8 cellular contexts compared by ENCODE assay signal in genomic region chr17:47693667-47694017, GRCh38. TPM values are rescaled to one million over a fixed set of nuclear protein-coding genes. Genes with fewer than 3 reads are reported as not detected.
A peak's percentile ranks its signal among the peaks of the same experiment; 100 is the strongest.
DNase-seq lines count a peak whose midpoint lies in the region; ATAC-seq and TF ChIP-seq lines count a peak whose summit lies in the region.

No MANE protein-coding gene starts in this region.

- H3K4me3 ChIP-seq in skeletal muscle cell (ENCODE audit: low read depth, low read length) = peak overlapping the region; percentile 69

- H3K4me1 Mint-ChIP-seq in T-helper 17 cell (peaks cover 17% of the 10 kb centered on the region), glutamatergic neuron (ENCODE audit: low read depth, unreplicated experiment) (peaks cover 19% of the 10 kb centered on the region)

- peak overlapping the region; percentile 100 for H3K4me3 Mint-ChIP-seq in T-helper 17 cell
- peak overlapping the region; percentile 87 for H3K4me3 Mint-ChIP-seq in glutamatergic neuron (ENCODE audit: unreplicated experiment)

- H3K27ac Mint-ChIP-seq in T-helper 17 cell (peak overlapping the region; percentile 95), glutamatergic neuron (ENCODE audit: unreplicated experiment) (peak overlapping the region; percentile 79)

- H3K36me3 Mint-ChIP-seq in T-helper 17 cell (ENCODE audit: low read depth) = peaks cover 3% of the 10 kb centered on the region
- no peaks in the 10 kb centered on the region for H3K36me3 Mint-ChIP-seq in glutamatergic neuron (ENCODE audit: unreplicated experiment)

- no peaks in the 10 kb centered on the region for H3K27me3 Mint-ChIP-seq in T-helper 17 cell
- peaks cover 6% of the 10 kb centered on the region for H3K27me3 Mint-ChIP-seq in glutamatergic neuron (ENCODE audit: unreplicated experiment)

- H3K9me3 ChIP-seq in T-helper 17 cell (ENCODE audit: control insufficient read depth, low read length, poor library complexity, severe bottlenecking) = no peaks in the 10 kb centered on the region

- peak; percentile 50 for DNase-seq in NCI-H345 (lab: John Stamatoyannopoulos, UW)
- no peak for DNase-seq in NCI-H345 treated with DMSO at 0.1 percent for 48 hours (lab: John Stamatoyannopoulos, UW; ENCODE audit: unreplicated experiment)
- no peak for DNase-seq in T-helper 17 cell
- peak; percentile 82 for DNase-seq in glutamatergic neuron
- no peak for DNase-seq in skeletal muscle cell (ENCODE audit: low read depth)
- no peak for DNase-seq in NCI-H1694 treated with DMSO at 0.1 percent for 48 hours (lab: John Stamatoyannopoulos, UW)
- DNase-seq in stimulated activated CD4-positive, alpha-beta T cell treated with anti-CD3 and anti-CD28 coated beads, Interleukin-15, amount 100 ng/mL, for 24 hours = no peak

- TF ChIP-seq CTCF in glutamatergic neuron (IDR thresholded peaks at IDR 0.05; ENCODE audit: partially characterized antibody, unreplicated experiment) = no peak

- ATAC-seq in T-helper 17 cell = no peak
- ATAC-seq in GM18861 (IDR thresholded peaks at IDR 0.05; ENCODE audit: unreplicated experiment) = no peak

- peaks cover 7% of the 10 kb centered on the region for H3K9me3 Mint-ChIP-seq in glutamatergic neuron (ENCODE audit: unreplicated experiment)

RNA-seq across cellular contexts. Expression of gene TBKBP1, which starts 0.3 kb away (rescaled TPM):
- 1 to 10 TPM; 2.4 to 2.6 TPM for total RNA-seq in T-helper 17 cell
- 30.7 TPM for total RNA-seq in glutamatergic neuron (ENCODE audit: unreplicated experiment)

RNA-seq across cellular contexts. Expression of gene TBX21, which starts 39.4 kb away (rescaled TPM):
- total RNA-seq in T-helper 17 cell (1 to 10 TPM; 7.9 to 8.8 TPM), glutamatergic neuron (ENCODE audit: unreplicated experiment) (not detected)

RNA-seq across cellular contexts. Expression of gene KPNB1, which starts 43.9 kb away (rescaled TPM):
- total RNA-seq in T-helper 17 cell (100 to 1,000 TPM; 183 to 196 TPM), glutamatergic neuron (ENCODE audit: unreplicated experiment) (350 TPM)

Comparison
In these comparisons a context has a peak if more than half of its experiments do, and no peak if none do; other contexts are left out.
1. DNase-seq: peak in NCI-H345 (single experiment) and glutamatergic neuron (single experiment); none in NCI-H345 treated with DMSO at 0.1 percent for 48 hours (single experiment), T-helper 17 cell (0 of 3), skeletal muscle cell (single experiment), NCI-H1694 treated with DMSO at 0.1 percent for 48 hours (single experiment) and stimulated activated CD4-positive, alpha-beta T cell treated with anti-CD3 and anti-CD28 coated beads, Interleukin-15, amount 100 ng/mL, for 24 hours (single experiment).